ENCODE assay signal across 1 cellular context in genomic region chr2:9335322-9335754, GRCh38.
TF ChIP-seq lines count a peak whose summit lies in the region.

No MANE protein-coding gene starts in this region.

TF ChIP-seq in HepG2, 621 proteins besides CTCF, POLR2A, EP300 and RAD21 (continued from another document and continues in another):
- TF ChIP-seq, protein P1, sequence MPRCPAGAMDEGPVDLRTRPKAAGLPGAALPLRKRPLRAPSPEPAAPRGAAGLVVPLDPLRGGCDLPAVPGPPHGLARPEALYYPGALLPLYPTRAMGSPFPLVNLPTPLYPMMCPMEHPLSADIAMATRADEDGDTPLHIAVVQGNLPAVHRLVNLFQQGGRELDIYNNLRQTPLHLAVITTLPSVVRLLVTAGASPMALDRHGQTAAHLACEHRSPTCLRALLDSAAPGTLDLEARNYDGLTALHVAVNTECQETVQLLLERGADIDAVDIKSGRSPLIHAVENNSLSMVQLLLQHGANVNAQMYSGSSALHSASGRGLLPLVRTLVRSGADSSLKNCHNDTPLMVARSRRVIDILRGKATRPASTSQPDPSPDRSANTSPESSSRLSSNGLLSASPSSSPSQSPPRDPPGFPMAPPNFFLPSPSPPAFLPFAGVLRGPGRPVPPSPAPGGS (CRISPR knock-in tag; IDR thresholded peaks at IDR 0.05): peak; percentile 38; the same call in 1 of the 2 replicates
- peak; percentile 66; the same call in 1 of the 2 replicates for TF ChIP-seq SOX5 (CRISPR knock-in tag; IDR thresholded peaks at IDR 0.05; ENCODE audit: borderline replicate concordance)
- TF ChIP-seq MTERF4 (CRISPR knock-in tag; IDR thresholded peaks at IDR 0.05): no peak
- no peak for TF ChIP-seq ZNF235 (CRISPR knock-in tag; IDR thresholded peaks at IDR 0.05; ENCODE audit: borderline replicate concordance)
- TF ChIP-seq, protein P2, sequence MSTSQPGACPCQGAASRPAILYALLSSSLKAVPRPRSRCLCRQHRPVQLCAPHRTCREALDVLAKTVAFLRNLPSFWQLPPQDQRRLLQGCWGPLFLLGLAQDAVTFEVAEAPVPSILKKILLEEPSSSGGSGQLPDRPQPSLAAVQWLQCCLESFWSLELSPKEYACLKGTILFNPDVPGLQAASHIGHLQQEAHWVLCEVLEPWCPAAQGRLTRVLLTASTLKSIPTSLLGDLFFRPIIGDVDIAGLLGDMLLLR (CRISPR knock-in tag; IDR thresholded peaks at IDR 0.05): no peak
- no peak for TF ChIP-seq ZNF180 (CRISPR knock-in tag; IDR thresholded peaks at IDR 0.05; ENCODE audit: borderline replicate concordance, low read depth)
- peak; percentile 67 for TF ChIP-seq MXD4 (CRISPR knock-in tag; IDR thresholded peaks at IDR 0.05)
- TF ChIP-seq, protein P3, sequence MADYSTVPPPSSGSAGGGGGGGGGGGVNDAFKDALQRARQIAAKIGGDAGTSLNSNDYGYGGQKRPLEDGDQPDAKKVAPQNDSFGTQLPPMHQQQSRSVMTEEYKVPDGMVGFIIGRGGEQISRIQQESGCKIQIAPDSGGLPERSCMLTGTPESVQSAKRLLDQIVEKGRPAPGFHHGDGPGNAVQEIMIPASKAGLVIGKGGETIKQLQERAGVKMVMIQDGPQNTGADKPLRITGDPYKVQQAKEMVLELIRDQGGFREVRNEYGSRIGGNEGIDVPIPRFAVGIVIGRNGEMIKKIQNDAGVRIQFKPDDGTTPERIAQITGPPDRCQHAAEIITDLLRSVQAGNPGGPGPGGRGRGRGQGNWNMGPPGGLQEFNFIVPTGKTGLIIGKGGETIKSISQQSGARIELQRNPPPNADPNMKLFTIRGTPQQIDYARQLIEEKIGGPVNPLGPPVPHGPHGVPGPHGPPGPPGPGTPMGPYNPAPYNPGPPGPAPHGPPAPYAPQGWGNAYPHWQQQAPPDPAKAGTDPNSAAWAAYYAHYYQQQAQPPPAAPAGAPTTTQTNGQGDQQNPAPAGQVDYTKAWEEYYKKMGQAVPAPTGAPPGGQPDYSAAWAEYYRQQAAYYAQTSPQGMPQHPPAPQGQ (CRISPR knock-in tag; IDR thresholded peaks at IDR 0.05; ENCODE audit: borderline replicate concordance): no peak
- no peak for TF ChIP-seq POLR2AphosphoS5 (IDR thresholded peaks at IDR 0.05; ENCODE audit: low read depth, low read length)
- TF ChIP-seq ZNF747 (CRISPR knock-in tag; IDR thresholded peaks at IDR 0.05; ENCODE audit: borderline replicate concordance): no peak
- TF ChIP-seq BHLHE40 (IDR thresholded peaks at IDR 0.05; ENCODE audit: low read length): no peak
- TF ChIP-seq ZNF552 (CRISPR knock-in tag; IDR thresholded peaks at IDR 0.05; ENCODE audit: borderline replicate concordance): peak; percentile 80
- TF ChIP-seq ZBTB14 (CRISPR knock-in tag; IDR thresholded peaks at IDR 0.05): no peak
- TF ChIP-seq ZNF17 (CRISPR knock-in tag; IDR thresholded peaks at IDR 0.05): no peak
- TF ChIP-seq, protein P4, sequence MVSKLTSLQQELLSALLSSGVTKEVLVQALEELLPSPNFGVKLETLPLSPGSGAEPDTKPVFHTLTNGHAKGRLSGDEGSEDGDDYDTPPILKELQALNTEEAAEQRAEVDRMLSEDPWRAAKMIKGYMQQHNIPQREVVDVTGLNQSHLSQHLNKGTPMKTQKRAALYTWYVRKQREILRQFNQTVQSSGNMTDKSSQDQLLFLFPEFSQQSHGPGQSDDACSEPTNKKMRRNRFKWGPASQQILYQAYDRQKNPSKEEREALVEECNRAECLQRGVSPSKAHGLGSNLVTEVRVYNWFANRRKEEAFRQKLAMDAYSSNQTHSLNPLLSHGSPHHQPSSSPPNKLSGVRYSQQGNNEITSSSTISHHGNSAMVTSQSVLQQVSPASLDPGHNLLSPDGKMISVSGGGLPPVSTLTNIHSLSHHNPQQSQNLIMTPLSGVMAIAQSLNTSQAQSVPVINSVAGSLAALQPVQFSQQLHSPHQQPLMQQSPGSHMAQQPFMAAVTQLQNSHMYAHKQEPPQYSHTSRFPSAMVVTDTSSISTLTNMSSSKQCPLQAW (CRISPR knock-in tag; IDR thresholded peaks at IDR 0.05): 0 out of 2 replicates have a peak, but pooled peaks have one; percentile 15
- peak; percentile 69; the same call in 1 of the 2 replicates for TF ChIP-seq ZNF12 (CRISPR knock-in tag; IDR thresholded peaks at IDR 0.05)
- TF ChIP-seq ZNF629 (CRISPR knock-in tag; conservative IDR thresholded peaks at IDR 0.05): no peak
- TF ChIP-seq PAX8 (CRISPR knock-in tag; IDR thresholded peaks at IDR 0.05; ENCODE audit: borderline replicate concordance): no peak
- no peak for TF ChIP-seq ZUFSP (CRISPR knock-in tag; IDR thresholded peaks at IDR 0.05; ENCODE audit: borderline replicate concordance)
- TF ChIP-seq, protein P5, sequence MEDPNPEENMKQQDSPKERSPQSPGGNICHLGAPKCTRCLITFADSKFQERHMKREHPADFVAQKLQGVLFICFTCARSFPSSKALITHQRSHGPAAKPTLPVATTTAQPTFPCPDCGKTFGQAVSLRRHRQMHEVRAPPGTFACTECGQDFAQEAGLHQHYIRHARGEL (CRISPR knock-in tag; IDR thresholded peaks at IDR 0.05): no peak
- TF ChIP-seq SP4 (CRISPR knock-in tag; IDR thresholded peaks at IDR 0.05): peak; percentile 59; the same call in 1 of the 2 replicates
- no peak for TF ChIP-seq SMARCE1 (IDR thresholded peaks at IDR 0.05; ENCODE audit: borderline replicate concordance)
- TF ChIP-seq ZNF691 (CRISPR knock-in tag; IDR thresholded peaks at IDR 0.05; ENCODE audit: borderline replicate concordance, low read depth): peak; percentile 72; the same call in 1 of the 2 replicates
- no peak for TF ChIP-seq AGO1 (IDR thresholded peaks at IDR 0.05; ENCODE audit: low read depth, low read length, poor library complexity, severe bottlenecking)
- TF ChIP-seq ZNF776 (CRISPR knock-in tag; IDR thresholded peaks at IDR 0.05): no peak
- no peak for TF ChIP-seq HOXD1 (CRISPR knock-in tag; IDR thresholded peaks at IDR 0.05)
- TF ChIP-seq ZNF709 (CRISPR knock-in tag; IDR thresholded peaks at IDR 0.05): peak; percentile 68; the same call in 1 of the 2 replicates
- no peak for TF ChIP-seq IRF1 (CRISPR knock-in tag; IDR thresholded peaks at IDR 0.05; ENCODE audit: low read depth)
- TF ChIP-seq ZNF75D (CRISPR knock-in tag; IDR thresholded peaks at IDR 0.05; ENCODE audit: borderline replicate concordance): no peak
- TF ChIP-seq ZSCAN29 (CRISPR knock-in tag; conservative IDR thresholded peaks at IDR 0.05): 0 out of 2 replicates have a peak, but pooled peaks have one; percentile 66
- TF ChIP-seq NONO (IDR thresholded peaks at IDR 0.05): no peak
- TF ChIP-seq NONO (CRISPR knock-in tag; conservative IDR thresholded peaks at IDR 0.05): no peak
- peak in 1 of 2 experiments; percentile 13; a peak in 1 of 4 replicates for TF ChIP-seq NR2F1 (CRISPR knock-in tag; IDR thresholded peaks at IDR 0.05)
- no peak for TF ChIP-seq NKX3-1 (CRISPR knock-in tag; IDR thresholded peaks at IDR 0.05)
- TF ChIP-seq KMT2B (CRISPR knock-in tag; IDR thresholded peaks at IDR 0.05): no peak
- TF ChIP-seq ZFP82 (CRISPR knock-in tag; IDR thresholded peaks at IDR 0.05; ENCODE audit: borderline replicate concordance): no peak
- peak; percentile 41; the same call in 1 of the 2 replicates for TF ChIP-seq THRA (CRISPR knock-in tag; IDR thresholded peaks at IDR 0.05; ENCODE audit: borderline replicate concordance)
- 0 out of 2 replicates have a peak, but pooled peaks have one; percentile 26 for TF ChIP-seq KDM5A (IDR thresholded peaks at IDR 0.05; ENCODE audit: borderline replicate concordance, low read length)
- 0 out of 2 replicates have a peak, but pooled peaks have one; percentile 62 for TF ChIP-seq DPF2 (CRISPR knock-in tag; IDR thresholded peaks at IDR 0.05; ENCODE audit: borderline replicate concordance, low read depth)
- peak; percentile 71 for TF ChIP-seq SPEN (CRISPR knock-in tag; IDR thresholded peaks at IDR 0.05; ENCODE audit: low read depth)
- peak; percentile 64 for TF ChIP-seq ZNF331 (CRISPR knock-in tag; IDR thresholded peaks at IDR 0.05)
- TF ChIP-seq NRL (CRISPR knock-in tag; IDR thresholded peaks at IDR 0.05; ENCODE audit: borderline replicate concordance): no peak
- TF ChIP-seq ZSCAN30 (CRISPR knock-in tag; IDR thresholded peaks at IDR 0.05): no peak
- TF ChIP-seq, protein P6, sequence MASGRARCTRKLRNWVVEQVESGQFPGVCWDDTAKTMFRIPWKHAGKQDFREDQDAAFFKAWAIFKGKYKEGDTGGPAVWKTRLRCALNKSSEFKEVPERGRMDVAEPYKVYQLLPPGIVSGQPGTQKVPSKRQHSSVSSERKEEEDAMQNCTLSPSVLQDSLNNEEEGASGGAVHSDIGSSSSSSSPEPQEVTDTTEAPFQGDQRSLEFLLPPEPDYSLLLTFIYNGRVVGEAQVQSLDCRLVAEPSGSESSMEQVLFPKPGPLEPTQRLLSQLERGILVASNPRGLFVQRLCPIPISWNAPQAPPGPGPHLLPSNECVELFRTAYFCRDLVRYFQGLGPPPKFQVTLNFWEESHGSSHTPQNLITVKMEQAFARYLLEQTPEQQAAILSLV (CRISPR knock-in tag; IDR thresholded peaks at IDR 0.05; ENCODE audit: borderline replicate concordance): no peak
- TF ChIP-seq ZNF256 (CRISPR knock-in tag; conservative IDR thresholded peaks at IDR 0.05): no peak
- no peak for TF ChIP-seq XRCC5 (optimal IDR thresholded peaks at IDR 0.05; ENCODE audit: low read length)
- no peak for TF ChIP-seq U2AF2 (IDR thresholded peaks at IDR 0.05; ENCODE audit: low read depth, low read length)
- no peak for TF ChIP-seq STAT5B (CRISPR knock-in tag; IDR thresholded peaks at IDR 0.05)
- TF ChIP-seq ZNF562 (CRISPR knock-in tag; IDR thresholded peaks at IDR 0.05; ENCODE audit: borderline replicate concordance): no peak
- TF ChIP-seq ZFP90 (CRISPR knock-in tag; IDR thresholded peaks at IDR 0.05; ENCODE audit: borderline replicate concordance): no peak
- TF ChIP-seq NFIB (CRISPR knock-in tag; IDR thresholded peaks at IDR 0.05; ENCODE audit: borderline replicate concordance): no peak
